In genomic region chr6:88201734-88202133, GRCh38 we compare ENCODE assay signal across 4 cellular contexts. TPM values are rescaled to one million over a fixed set of nuclear protein-coding genes. Genes with fewer than 3 reads are reported as not detected.
"Had no signal": no experiment of that assay in that cellular context is flagged by ENCODE, and none has a peak within 500 bp of the region (broad histone marks: within the 10 kb centered on the region; RNA-seq: fewer than 3 reads in every experiment).

No MANE protein-coding gene starts in this region.

RNA-seq across cellular contexts. Expression of gene CNR1, which starts 35.6 kb away (rescaled TPM):
- total RNA-seq: HepG2, HT-29, HT1080, IMR-90 had no signal
- polyA plus RNA-seq: HepG2, IMR-90 had no signal
